Comparison of ENCODE assay signal across 9 cellular contexts in the genomic region with DNA sequence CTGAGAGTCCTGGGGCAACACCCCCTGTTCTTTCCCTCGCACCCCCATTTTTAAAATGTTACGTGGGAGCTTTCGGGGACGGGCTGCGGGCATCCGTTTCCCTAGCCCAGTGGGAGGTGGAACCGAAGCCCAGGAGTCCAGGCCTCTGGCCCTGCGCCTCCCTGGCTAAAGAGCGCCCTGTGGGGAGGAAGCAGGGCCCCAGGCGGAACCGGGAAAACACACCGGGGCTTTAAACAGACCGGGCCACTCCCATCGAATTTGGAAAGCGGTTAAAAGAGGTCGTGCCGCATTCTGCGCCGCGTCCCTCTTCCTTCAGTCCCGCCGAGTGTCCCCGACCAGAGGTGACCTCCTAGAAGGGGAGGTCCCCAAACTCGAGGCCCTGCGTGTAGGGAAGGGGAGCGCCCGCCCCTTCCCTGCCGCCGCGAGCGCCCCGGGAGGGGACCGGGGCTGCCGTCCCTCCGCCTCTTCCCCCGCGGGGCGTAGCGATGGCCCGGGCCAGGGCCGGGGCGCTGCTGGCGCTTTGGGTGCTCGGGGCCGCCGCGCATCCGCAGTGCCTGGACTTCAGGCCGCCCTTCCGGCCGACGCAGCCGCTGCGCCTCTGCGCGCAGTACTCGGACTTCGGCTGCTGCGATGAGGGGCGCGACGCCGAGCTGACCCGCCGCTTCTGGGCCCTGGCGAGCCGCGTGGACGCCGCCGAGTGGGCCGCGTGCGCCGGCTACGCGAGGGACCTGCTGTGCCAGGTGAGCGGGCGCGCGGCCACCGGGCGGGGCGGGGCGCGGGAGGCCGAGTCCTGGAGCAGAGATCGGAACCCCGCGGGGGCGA. TPM values are rescaled to one million over a fixed set of nuclear protein-coding genes. Genes with fewer than 3 reads are reported as not detected.
DNase-seq lines count a peak whose midpoint lies in the region; ATAC-seq and TF ChIP-seq lines count a peak whose summit lies in the region.
"Had no signal": no experiment of that assay in that cellular context is flagged by ENCODE, and none has a peak within 500 bp of the region (broad histone marks: within the 10 kb centered on the region; RNA-seq: fewer than 3 reads in every experiment).

TSS of gene HHIPL1 (plus strand) at position 407 of the 822 bp plus-strand sequence. CDS start at position 486, 79 bp downstream.

- no peak for TF ChIP-seq CTCF in A673 (conservative IDR thresholded peaks at IDR 0.05; ENCODE audit: low read depth, low read length)
- TF ChIP-seq CTCF in fibroblast of pulmonary artery (IDR thresholded peaks at IDR 0.05; ENCODE audit: low read length, missing control alignments): no peak
- no peak for TF ChIP-seq CTCF in natural killer cell (IDR thresholded peaks at IDR 0.05)
- TF ChIP-seq CTCF in WERI-Rb-1 (IDR thresholded peaks at IDR 0.05; ENCODE audit: low read depth, low read length): no peak

- no peaks in the 10 kb centered on the region for H3K9me3 Mint-ChIP-seq in natural killer cell
- H3K9me3 Mint-ChIP-seq in activated CD4-positive, alpha-beta memory T cell treated with anti-CD3 and anti-CD28 coated beads for 36 hours: no peaks in the 10 kb centered on the region

- no TSS peak for BruUV-seq in A673 (replicated peaks; lab: Mats Ljungman, UMichigan)

- no peaks in the 10 kb centered on the region for H3K9me3 ChIP-seq in A673 (ENCODE audit: low read depth, low read length, poor library complexity, severe bottlenecking)
- no peaks in the 10 kb centered on the region for H3K9me3 ChIP-seq in WERI-Rb-1 (ENCODE audit: severe bottlenecking)

- H3K36me3 ChIP-seq in A673 (ENCODE audit: insufficient read depth, low read length, poor library complexity, severe bottlenecking) (no peaks in the 10 kb centered on the region), WERI-Rb-1 (no peaks in the 10 kb centered on the region)

- H3K27me3 ChIP-seq in A673 (replicated peaks; ENCODE audit: insufficient read depth, low read depth, low read length, poor library complexity) (peaks cover 17% of the 10 kb centered on the region), WERI-Rb-1 (ENCODE audit: insufficient read depth, low read depth, severe bottlenecking) (no peaks in the 10 kb centered on the region)

- peak within 1 kb of the TSS; percentile 31 for H3K4me3 Mint-ChIP-seq in natural killer cell
- H3K4me3 Mint-ChIP-seq in activated CD4-positive, alpha-beta memory T cell treated with anti-CD3 and anti-CD28 coated beads for 36 hours: no peak within 1 kb of the TSS

- no peaks in the 10 kb centered on the region for H3K36me3 Mint-ChIP-seq in natural killer cell
- H3K36me3 Mint-ChIP-seq in activated CD4-positive, alpha-beta memory T cell treated with anti-CD3 and anti-CD28 coated beads for 36 hours: no peaks in the 10 kb centered on the region

- CTCF ChIA-PET in A673 (lab: Charles Lee): no interaction called here
- CTCF ChIA-PET in activated CD4-positive, alpha-beta memory T cell treated with anti-CD3 and anti-CD28 coated beads for 36 hours (lab: Charles Lee): no interaction called here

- ATAC-seq in natural killer cell (no peak), GM21723 (IDR thresholded peaks at IDR 0.05; ENCODE audit: unreplicated experiment) (no peak)

- POLR2A ChIA-PET in A673 (lab: Charles Lee; ENCODE audit: low non-redundant PET): no interaction called here
- POLR2A ChIA-PET in activated CD4-positive, alpha-beta memory T cell treated with anti-CD3 and anti-CD28 coated beads for 36 hours (lab: Charles Lee): no interaction called here

- DNase-seq in A673 (ENCODE audit: low spot score) (no peak), NCI-H69 (lab: John Stamatoyannopoulos, UW) (peak; percentile 42), fibroblast of pulmonary artery (ENCODE audit: low read depth) (peak; percentile 50), natural killer cell (no peak), WERI-Rb-1 (no peak), GDM1 (lab: John Stamatoyannopoulos, UW) (no peak)
- no peak for DNase-seq in activated CD4-positive, alpha-beta memory T cell treated with anti-CD3 and anti-CD28 coated beads for 36 hours
- DNase-seq: activated effector memory CD4-positive, alpha-beta T cell treated with Interleukin-2 at 50 U/mL for 16 hours had no signal

- H3K27ac Mint-ChIP-seq in natural killer cell: no peak within 1 kb of the TSS
- H3K27ac Mint-ChIP-seq in activated CD4-positive, alpha-beta memory T cell treated with anti-CD3 and anti-CD28 coated beads for 36 hours: no peak within 1 kb of the TSS

- no peaks in the 10 kb centered on the region for H3K4me1 Mint-ChIP-seq in natural killer cell
- H3K4me1 Mint-ChIP-seq in activated CD4-positive, alpha-beta memory T cell treated with anti-CD3 and anti-CD28 coated beads for 36 hours (ENCODE audit: low read depth): peaks cover 4% of the 10 kb centered on the region

- peak within 1 kb of the TSS; percentile 34 for H3K4me3 ChIP-seq in A673 (ENCODE audit: low read depth, low read length, poor library complexity, severe bottlenecking)
- H3K4me3 ChIP-seq in fibroblast of pulmonary artery (replicated peaks; ENCODE audit: low read depth, low read length): peak within 1 kb of the TSS; percentile 27
- H3K4me3 ChIP-seq in WERI-Rb-1 (ENCODE audit: low read depth, low read length): no peak within 1 kb of the TSS

- H3K27me3 Mint-ChIP-seq in natural killer cell (ENCODE audit: low read depth in 2 of 2): peaks cover 15 to 17% of the 10 kb centered on the region in 2 donors
- H3K27me3 Mint-ChIP-seq in activated CD4-positive, alpha-beta memory T cell treated with anti-CD3 and anti-CD28 coated beads for 36 hours: peaks cover 21% of the 10 kb centered on the region

- no peaks in the 10 kb centered on the region for H3K4me1 ChIP-seq in A673 (ENCODE audit: insufficient read depth, low read length, poor library complexity, severe bottlenecking)

- intact Hi-C loops in A673 (cut with micrococcal nuclease; ENCODE audit: unreplicated experiment) (no loop called here), natural killer cell (cut with micrococcal nuclease) (no loop called here)
- intact Hi-C loops in activated CD4-positive, alpha-beta memory T cell treated with anti-CD3 and anti-CD28 coated beads for 36 hours (cut with micrococcal nuclease): no loop called here

- H3K27ac ChIP-seq in A673 (ENCODE audit: low read depth, low read length, poor library complexity, severe bottlenecking): no peak within 1 kb of the TSS
- H3K27ac ChIP-seq in WERI-Rb-1: no peak within 1 kb of the TSS

RNA-seq across cellular contexts. Expression of gene HHIPL1, which starts in this region (rescaled TPM):
- 0.06 and 0.15 TPM in 2 replicates for total RNA-seq in A673 (2021)
- total RNA-seq in natural killer cell: not detected
- total RNA-seq in activated CD4-positive, alpha-beta memory T cell treated with anti-CD3 and anti-CD28 coated beads for 36 hours: under 1 TPM; 0.29 to 0.38 TPM

Comparison
In these comparisons a context has a peak if more than half of its experiments do, and no peak if none do; other contexts are left out.
1. DNase-seq: peak in NCI-H69 (single experiment) and fibroblast of pulmonary artery (single experiment); none in A673 (single experiment), natural killer cell (single experiment), WERI-Rb-1 (single experiment), GDM1 (single experiment) and activated CD4-positive, alpha-beta memory T cell treated with anti-CD3 and anti-CD28 coated beads for 36 hours (single experiment).